In the genomic region with DNA sequence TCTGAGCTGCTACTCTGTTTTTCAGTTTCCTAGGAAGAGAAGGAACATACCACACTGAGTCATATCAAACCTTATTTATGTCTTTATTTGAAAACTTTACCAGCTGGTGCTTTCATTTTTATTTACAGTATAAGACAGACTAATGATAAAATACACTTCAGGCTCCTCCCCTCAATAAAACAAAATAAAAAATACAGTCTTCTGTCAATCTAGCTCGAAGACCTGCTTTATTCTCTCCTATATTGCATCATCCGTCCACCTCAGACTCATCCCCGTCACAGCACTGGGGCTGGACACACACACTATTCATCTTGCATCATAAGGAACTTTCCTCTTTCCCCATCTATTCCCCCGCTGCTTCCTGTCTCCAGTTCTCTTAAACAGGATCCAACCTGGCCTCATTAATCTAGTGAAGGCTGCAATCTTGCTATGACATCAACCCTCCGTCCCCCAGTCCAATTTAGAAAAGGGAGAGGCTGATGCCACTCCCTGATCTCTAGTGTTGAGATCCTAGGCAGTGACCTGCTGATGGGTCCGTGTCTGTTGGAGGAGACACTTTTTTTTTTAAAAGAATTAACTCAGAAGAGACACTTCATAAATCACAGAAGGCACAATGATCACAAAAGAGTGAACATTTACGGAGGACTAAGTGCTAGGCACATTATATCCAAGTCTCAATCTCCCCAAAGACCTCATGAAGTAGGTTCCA, we compare ENCODE assay signal across 8 cellular contexts. TPM values are rescaled to one million over a fixed set of nuclear protein-coding genes. Genes with fewer than 3 reads are reported as not detected.
DNase-seq lines count a peak whose midpoint lies in the region; ATAC-seq, FAIRE-seq and TF ChIP-seq lines count a peak whose summit lies in the region.

No MANE protein-coding gene starts in this region.

- DNase-seq in CD14-positive monocyte (ENCODE audit: low spot score): peak; percentile 87
- DNase-seq in H4 (ENCODE audit: low spot score): peak; percentile 72
- DNase-seq in RCC 7860 (ENCODE audit: low spot score): peak; percentile 74
- peak; percentile 96 for DNase-seq in iris pigment epithelial cell (ENCODE audit: low read depth)
- peak; percentile 21 for DNase-seq in smooth muscle cell of the brain vasculature (ENCODE audit: low read depth, low spot score)
- DNase-seq in NCI-H2196 treated with DMSO at 0.1 percent for 48 hours (lab: John Stamatoyannopoulos, UW; ENCODE audit: unreplicated experiment): no peak

- TF ChIP-seq CTCF in CD14-positive monocyte (IDR thresholded peaks at IDR 0.05): no peak
- no peak for TF ChIP-seq CTCF in brain (conservative IDR thresholded peaks at IDR 0.05)

- no peak for ATAC-seq in GM21528 (IDR thresholded peaks at IDR 0.05; ENCODE audit: low FRiP score, unreplicated experiment)

- H3K27ac Mint-ChIP-seq in CD14-positive monocyte (peak overlapping the region; percentile 98 to 100 (median 99)), brain (peak overlapping the region; percentile 75 to 96 (median 87))

- H3K4me3 Mint-ChIP-seq in CD14-positive monocyte: peak overlapping the region; percentile 91 to 94
- H3K4me3 Mint-ChIP-seq in brain: peak overlapping the region; percentile 84 to 93 (median 88)

- H3K9me3 Mint-ChIP-seq in CD14-positive monocyte: no peaks in the 10 kb centered on the region
- peaks cover 0 to 4% (median 0%) of the 10 kb centered on the region in 5 experiments for H3K9me3 Mint-ChIP-seq in brain

- H3K36me3 Mint-ChIP-seq in CD14-positive monocyte (peaks cover 39 to 49% of the 10 kb centered on the region in 2 donors), brain (peaks cover 60% of the 10 kb centered on the region)

- FAIRE-seq in RCC 7860 (lab: Jason Lieb, UNC): no peak

- peaks cover 57% of the 10 kb centered on the region for H3K4me1 Mint-ChIP-seq in CD14-positive monocyte
- peaks cover 61% of the 10 kb centered on the region for H3K4me1 Mint-ChIP-seq in brain

- H3K27me3 Mint-ChIP-seq in CD14-positive monocyte (ENCODE audit: low read depth in 3 of 3) (peaks cover 0 to 7% (median 1%) of the 10 kb centered on the region in 3 donors), brain (peaks cover 5% of the 10 kb centered on the region)

- intact Hi-C loops in CD14-positive monocyte (cut with micrococcal nuclease): loop anchor here in 1 of 2 donors (10.0 kb wide), 1 partner anchor 86 kb away; a partner anchor contains a TSS

RNA-seq across cellular contexts. Expression of a gene that starts 1.1 kb away (rescaled TPM):
- polyA plus RNA-seq in CD14-positive monocyte: 100 to 1,000 TPM; 201 to 215 TPM
- total RNA-seq in H4 (2014; rRNA removed; shearing (Covaris generic)): 122 and 124 TPM in 2 replicates
- polyA plus RNA-seq in brain (ENCODE audit: insufficient read depth, low read depth, low replicate concordance): 92.5 TPM

RNA-seq across cellular contexts. Expression of a gene that starts 26.8 kb away (rescaled TPM):
- polyA plus RNA-seq in CD14-positive monocyte: 10 to 100 TPM; 10.3 to 12.6 TPM
- 16.0 and 17.2 TPM in 2 replicates for total RNA-seq in H4 (2014; rRNA removed; shearing (Covaris generic))
- 9.6 TPM for polyA plus RNA-seq in brain (ENCODE audit: insufficient read depth, low read depth, low replicate concordance)

RNA-seq across cellular contexts. Expression of a gene that starts 57.4 kb away (rescaled TPM):
- polyA plus RNA-seq in CD14-positive monocyte (10 to 100 TPM; 10.3 to 13.2 TPM), brain (ENCODE audit: insufficient read depth, low read depth, low replicate concordance) (13.2 TPM)
- 17.6 and 22.4 TPM in 2 replicates for total RNA-seq in H4 (2014; rRNA removed; shearing (Covaris generic))

RNA-seq across cellular contexts. Expression of a gene that starts 57.7 kb away (rescaled TPM):
- polyA plus RNA-seq in CD14-positive monocyte (1 to 10 TPM; 6.6 to 7.8 TPM), brain (ENCODE audit: insufficient read depth, low read depth, low replicate concordance) (14.1 TPM)
- total RNA-seq in H4 (2014; rRNA removed; shearing (Covaris generic)): 22.9 and 24.8 TPM in 2 replicates
